In genomic region chr18:59047992-59048363, GRCh38 we compare ENCODE assay signal across 27 cellular contexts.
"Had no signal": no experiment of that assay in that cellular context is flagged by ENCODE, and none has a peak within 500 bp of the region (broad histone marks: within the 10 kb centered on the region; RNA-seq: fewer than 3 reads in every experiment).

No MANE protein-coding gene starts in this region.

- H3K4me1 ChIP-seq: parathyroid adenoma had no signal

- H3K36me3 ChIP-seq: neural progenitor cell, ovary, right lobe of liver, stomach, thoracic aorta, thyroid gland, tibial nerve, upper lobe of left lung, vagina had no signal

- H3K79me2 ChIP-seq: parathyroid adenoma had no signal

- H3K27ac Mint-ChIP-seq: naive thymus-derived CD4-positive, alpha-beta T cell; natural killer cell; nephron; stimulated activated effector memory CD8-positive, alpha-beta T cell treated with anti-CD3 and anti-CD28 coated beads, Interleukin-12 subunit alpha, Interleukin-12 subunit beta, amount 100 ng/mL, for 72 hours; stimulated activated naive B cell treated with anti-CD40 and anti-IgM and Interleukin-4, amounts not matched to agents 10 μg/mL and 1 μg/mL and 100 μg/mL, for 72 hours; stimulated activated naive CD8-positive, alpha-beta T cell treated with anti-CD3 and anti-CD28 coated beads, Interleukin-15, Interleukin-2, amounts not matched to agents 100 ng/mL and 50 ng/mL, for 24 hours had no signal

- DNase-seq: naive thymus-derived CD4-positive, alpha-beta T cell; natural killer cell; occipital lobe; ovary; psoas muscle; right cardiac atrium; right lobe of liver; stimulated activated CD4-positive, alpha-beta T cell treated with anti-CD3 and anti-CD28 coated beads, Interleukin-15, amount 100 ng/mL, for 24 hours; stimulated activated CD4-positive, alpha-beta T cell treated with anti-CD3 and anti-CD28 coated beads, Interleukin-2, amount 100 ng/mL, for 24 hours; stimulated activated CD4-positive, alpha-beta T cell treated with anti-CD3 and anti-CD28 coated beads, Interleukin-2, amount 100 ng/mL, for 48 hours; stimulated activated CD4-positive, alpha-beta T cell treated with anti-CD3 and anti-CD28 coated beads, Interleukin-4, amount 100 ng/mL, for 24 hours; stimulated activated naive B cell treated with anti-CD40 and anti-IgM and Interleukin-4, amounts not matched to agents 10 μg/mL and 1 μg/mL and 100 μg/mL, for 72 hours; stimulated activated naive CD4-positive, alpha-beta T cell treated with Interleukin-2 at 50 U/mL for 16 hours; stomach; trophoblast cell; upper lobe of left lung had no signal

- H3K9me3 Mint-ChIP-seq: natural killer cell; nephron; neural progenitor cell; stimulated activated effector memory CD8-positive, alpha-beta T cell treated with anti-CD3 and anti-CD28 coated beads, Interleukin-12 subunit alpha, Interleukin-12 subunit beta, amount 100 ng/mL, for 72 hours; stimulated activated naive CD8-positive, alpha-beta T cell treated with anti-CD3 and anti-CD28 coated beads, Interleukin-15, Interleukin-2, amounts not matched to agents 100 ng/mL and 50 ng/mL, for 24 hours had no signal

- H3K9me3 ChIP-seq: ovary, psoas muscle, right lobe of liver, stomach, thoracic aorta, thyroid gland, tibial nerve, upper lobe of left lung, vagina had no signal

- H3K4me2 ChIP-seq: neural progenitor cell, smooth muscle cell had no signal

- H3K4me3 ChIP-seq: neural progenitor cell, ovary, psoas muscle, right lobe of liver, skin epidermis, smooth muscle cell, stomach, thoracic aorta, thyroid gland, tibial nerve, upper lobe of left lung, vagina had no signal

- H3K36me3 Mint-ChIP-seq: naive thymus-derived CD4-positive, alpha-beta T cell; natural killer cell; neural progenitor cell; stimulated activated effector memory CD8-positive, alpha-beta T cell treated with anti-CD3 and anti-CD28 coated beads, Interleukin-12 subunit alpha, Interleukin-12 subunit beta, amount 100 ng/mL, for 72 hours had no signal

- H3K27me3 ChIP-seq: neural progenitor cell, ovary, right lobe of liver, stomach, thyroid gland, tibial nerve, upper lobe of left lung, vagina had no signal

- H3K4me1 Mint-ChIP-seq: naive thymus-derived CD4-positive, alpha-beta T cell; natural killer cell; stimulated activated effector memory CD8-positive, alpha-beta T cell treated with anti-CD3 and anti-CD28 coated beads, Interleukin-12 subunit alpha, Interleukin-12 subunit beta, amount 100 ng/mL, for 72 hours had no signal

- H3K27ac ChIP-seq: neural progenitor cell, ovary, parathyroid adenoma, psoas muscle, right lobe of liver, skin epidermis, stomach, thoracic aorta, thyroid gland, upper lobe of left lung, vagina had no signal

- H2AFZ ChIP-seq: neural progenitor cell, parathyroid adenoma had no signal

- ATAC-seq: naive thymus-derived CD4-positive, alpha-beta T cell; natural killer cell; psoas muscle; right cardiac atrium; right lobe of liver; stimulated activated effector memory CD8-positive, alpha-beta T cell treated with anti-CD3 and anti-CD28 coated beads, Interleukin-12 subunit alpha, Interleukin-12 subunit beta, amount 100 ng/mL, for 72 hours; stimulated activated naive B cell treated with anti-CD40 and anti-IgM and Interleukin-4, amounts not matched to agents 10 μg/mL and 1 μg/mL and 100 μg/mL, for 72 hours had no signal

- H3K4me3 Mint-ChIP-seq: naive thymus-derived CD4-positive, alpha-beta T cell; natural killer cell; nephron; stimulated activated effector memory CD8-positive, alpha-beta T cell treated with anti-CD3 and anti-CD28 coated beads, Interleukin-12 subunit alpha, Interleukin-12 subunit beta, amount 100 ng/mL, for 72 hours; stimulated activated naive B cell treated with anti-CD40 and anti-IgM and Interleukin-4, amounts not matched to agents 10 μg/mL and 1 μg/mL and 100 μg/mL, for 72 hours; stimulated activated naive CD8-positive, alpha-beta T cell treated with anti-CD3 and anti-CD28 coated beads, Interleukin-15, Interleukin-2, amounts not matched to agents 100 ng/mL and 50 ng/mL, for 24 hours had no signal

- H3K9ac ChIP-seq: neural progenitor cell, parathyroid adenoma had no signal
